8 cellular contexts compared by ENCODE assay signal in genomic region chr1:28914228-28915035, GRCh38. TPM values are rescaled to one million over a fixed set of nuclear protein-coding genes. Genes with fewer than 3 reads are reported as not detected.
DNase-seq lines count a peak whose midpoint lies in the region; ATAC-seq, FAIRE-seq and TF ChIP-seq lines count a peak whose summit lies in the region.

TSS of gene EPB41 (plus strand) at chr1:28914569. CDS start at chr1:28987438, 72,869 bp downstream.

- H3K27me3 ChIP-seq in keratinocyte (ENCODE audit: control insufficient read depth, extremely low read depth, insufficient read depth, low read length), result no peaks in the 10 kb centered on the region

- dilution Hi-C loops in keratinocyte (cut with MboI; ENCODE audit: extremely low pct_ligation_motif_present, low sequenced_read_pairs), result no loop called here

- H3K9me1 ChIP-seq in keratinocyte (ENCODE audit: control insufficient read depth, extremely low read depth, insufficient read depth, low read length), result no peaks in the 10 kb centered on the region

- no peak for FAIRE-seq in keratinocyte (lab: Jason Lieb, UNC)

- H3K4me1 ChIP-seq in keratinocyte (ENCODE audit: control insufficient read depth, extremely low read depth, insufficient read depth, low read length), result peaks cover 9% of the 10 kb centered on the region

- H3K79me2 ChIP-seq in keratinocyte (ENCODE audit: control insufficient read depth, insufficient read depth, low read length), result peaks cover 3% of the 10 kb centered on the region

- H3K9ac ChIP-seq in keratinocyte (ENCODE audit: control insufficient read depth, extremely low read depth, insufficient read depth, low read length), result peak within 1 kb of the TSS; percentile 79

- peak within 1 kb of the TSS; percentile 69 for H3K4me3 ChIP-seq in AG04449 (ENCODE audit: low read depth, low read length)
- peak within 1 kb of the TSS; percentile 41 to 83 (median 69) for H3K4me3 ChIP-seq in keratinocyte (ENCODE audit: control insufficient read depth in 2 of 3, extremely low read depth in 1 of 3, insufficient read depth in 2 of 3, low read depth in 1 of 3, low read length in 3 of 3)

- peak within 1 kb of the TSS; percentile 84 for H3K4me2 ChIP-seq in keratinocyte (ENCODE audit: control insufficient read depth, extremely low read depth, insufficient read depth, low read depth, low read length)

- peak within 1 kb of the TSS; percentile 57 for H3K27ac ChIP-seq in keratinocyte (ENCODE audit: control insufficient read depth, insufficient read depth, low read length)

- ATAC-seq in GM19023 (IDR thresholded peaks at IDR 0.05; ENCODE audit: unreplicated experiment) (peak; percentile 81), HG03280 (IDR thresholded peaks at IDR 0.05; ENCODE audit: unreplicated experiment) (peak; percentile 81)

- no peaks in the 10 kb centered on the region for H3K9me3 ChIP-seq in keratinocyte (ENCODE audit: control insufficient read depth, low read depth, low read length)

- peaks cover 0 to 3% of the 10 kb centered on the region in 2 experiments for H3K36me3 ChIP-seq in keratinocyte (ENCODE audit: control insufficient read depth in 2 of 2, extremely low read depth in 1 of 2, insufficient read depth in 2 of 2, low read length in 2 of 2)

- peak within 1 kb of the TSS; percentile 82 for H2AFZ ChIP-seq in keratinocyte (ENCODE audit: control insufficient read depth, low read length)

- DNase-seq in AG04449 (ENCODE audit: low read depth, low spot score), result no peak
- peak; percentile 96 for DNase-seq in NCI-H345 treated with DMSO at 0.1 percent for 48 hours (lab: John Stamatoyannopoulos, UW; ENCODE audit: unreplicated experiment)
- peak; percentile 76 for DNase-seq in activated CD4-positive, CD25-positive, alpha-beta regulatory T cell treated with anti-CD3 and anti-CD28 coated beads, Interleukin-2, amount 50 U/mL, for 16 hours (ENCODE audit: low read depth, low spot score)
- peak; percentile 86 for DNase-seq in central memory CD4-positive, alpha-beta T cell
- peak; percentile 26 for DNase-seq in keratinocyte (ENCODE audit: low read depth, low spot score)
- DNase-seq in stimulated activated CD4-positive, alpha-beta T cell treated with anti-CD3 and anti-CD28 coated beads, Interleukin-12 subunit alpha, Interleukin-12 subunit beta, amount 100 ng/mL, for 4 hours, result peak; percentile 90

- POLR2A ChIA-PET in AG04449 (lab: Yijun Ruan, JAX), result no interaction called here

- TF ChIP-seq CTCF in AG04449 (IDR thresholded peaks at IDR 0.05; ENCODE audit: insufficient read depth, low read length, missing control alignments), result no peak
- TF ChIP-seq CTCF in keratinocyte (optimal IDR thresholded peaks at IDR 0.05 in 1 of 3, IDR thresholded peaks at IDR 0.05 in 1 of 3, conservative IDR thresholded peaks at IDR 0.05 in 1 of 3; ENCODE audit: extremely low read depth in 1 of 3, insufficient read depth in 2 of 3, low read length in 3 of 3), result no peak

- CTCF ChIA-PET in AG04449 (lab: Yijun Ruan, JAX), result interaction anchor here (0.9 to 1.9 kb wide), 7 partner anchors 14 to 289 kb away, joined by 3 to 8 read pairs (median 3); no protein-coding TSS in a partner anchor

- H4K20me1 ChIP-seq in keratinocyte (ENCODE audit: control insufficient read depth, extremely low read depth, insufficient read depth, low read length), result peaks cover 3% of the 10 kb centered on the region

RNA-seq across cellular contexts. Expression of gene EPB41, which starts in this region (rescaled TPM):
- 16.4 to 23.6 TPM (median 21.1 TPM) in 3 replicates for polyA plus RNA-seq in keratinocyte
- polyA plus RNA-seq in keratinocyte (2011; ENCODE audit: low read depth), result 28.2 TPM
- 12.6 and 22.4 TPM in 2 replicates for polyA plus RNA-seq in keratinocyte (2011; cell fraction: cytosol; rRNA removed)
- 44.3 and 50.2 TPM in 2 replicates for polyA plus RNA-seq in keratinocyte (2011; cell fraction: nucleus; rRNA removed)
- 9.3 and 16.2 TPM in 2 replicates for polyA plus RNA-seq in keratinocyte (2012; ENCODE audit: low replicate concordance)
- 25.9 to 43.2 TPM (median 29.4 TPM) in 3 replicates for polyA minus RNA-seq in keratinocyte
- 15.5 TPM for polyA minus RNA-seq in keratinocyte (2011; cell fraction: cytosol; rRNA and poly(A)+ RNA removed)
- 32.4 and 65.4 TPM in 2 replicates for polyA minus RNA-seq in keratinocyte (2011; cell fraction: nucleus; rRNA and poly(A)+ RNA removed)
